ENCODE assay signal across 1 cellular context in genomic region chr21:14889080-14889805, GRCh38.
TF ChIP-seq lines count a peak whose summit lies in the region.

No MANE protein-coding gene starts in this region.

TF ChIP-seq in HepG2, 621 proteins besides CTCF, POLR2A, EP300 and RAD21 (continued from another document and continues in another):
- TF ChIP-seq CEBPZ (IDR thresholded peaks at IDR 0.05; ENCODE audit: low read length) = no peak
- TF ChIP-seq ZNF512B (CRISPR knock-in tag; IDR thresholded peaks at IDR 0.05; ENCODE audit: borderline replicate concordance) = no peak
- TF ChIP-seq RXRB (CRISPR knock-in tag; IDR thresholded peaks at IDR 0.05; ENCODE audit: borderline replicate concordance) = peak; percentile 90
- no peak for TF ChIP-seq NRL (CRISPR knock-in tag; IDR thresholded peaks at IDR 0.05; ENCODE audit: borderline replicate concordance)
- peak; percentile 60; the same call in 1 of the 2 replicates for TF ChIP-seq SIX4 (CRISPR knock-in tag; IDR thresholded peaks at IDR 0.05)
- TF ChIP-seq MLLT10 (CRISPR knock-in tag; IDR thresholded peaks at IDR 0.05) = no peak
- TF ChIP-seq ZNF766 (CRISPR knock-in tag; IDR thresholded peaks at IDR 0.05; ENCODE audit: borderline replicate concordance) = 0 out of 2 replicates have a peak, but pooled peaks have one; percentile 28
- no peak for TF ChIP-seq HNRNPK (IDR thresholded peaks at IDR 0.05; ENCODE audit: low read depth, low read length, poor library complexity, severe bottlenecking)
- no peak for TF ChIP-seq NFATC3 (CRISPR knock-in tag; IDR thresholded peaks at IDR 0.05)
- TF ChIP-seq NFRKB (IDR thresholded peaks at IDR 0.05) = no peak
- TF ChIP-seq NCOA2 (CRISPR knock-in tag; IDR thresholded peaks at IDR 0.05) = peak; percentile 97
- no peak for TF ChIP-seq RORA (CRISPR knock-in tag; IDR thresholded peaks at IDR 0.05)
- no peak for TF ChIP-seq MLXIP (CRISPR knock-in tag; IDR thresholded peaks at IDR 0.05; ENCODE audit: borderline replicate concordance)
- no peak for TF ChIP-seq HDAC6 (IDR thresholded peaks at IDR 0.05; ENCODE audit: low read depth, low read length)
- TF ChIP-seq AHR (CRISPR knock-in tag; IDR thresholded peaks at IDR 0.05) = no peak
- TF ChIP-seq ZNF558 (CRISPR knock-in tag; IDR thresholded peaks at IDR 0.05; ENCODE audit: borderline replicate concordance) = no peak
- TF ChIP-seq ZNF18 (CRISPR knock-in tag; IDR thresholded peaks at IDR 0.05; ENCODE audit: insufficient replicate concordance) = no peak
- no peak for TF ChIP-seq RAD51 (IDR thresholded peaks at IDR 0.05; ENCODE audit: borderline replicate concordance)
- 0 out of 2 replicates have a peak, but pooled peaks have one; percentile 37 for TF ChIP-seq ZBTB26 (CRISPR knock-in tag; IDR thresholded peaks at IDR 0.05; ENCODE audit: borderline replicate concordance)
- TF ChIP-seq ZFP36L2 (CRISPR knock-in tag; IDR thresholded peaks at IDR 0.05) = no peak
- TF ChIP-seq CSRNP2 (CRISPR knock-in tag; conservative IDR thresholded peaks at IDR 0.05; ENCODE audit: low read depth) = no peak
- no peak for TF ChIP-seq ZNF687 (CRISPR knock-in tag; IDR thresholded peaks at IDR 0.05)
- TF ChIP-seq DMAP1 (CRISPR knock-in tag; IDR thresholded peaks at IDR 0.05) = peak; percentile 58; the same call in 1 of the 2 replicates
- TF ChIP-seq ZNF607 (CRISPR knock-in tag; IDR thresholded peaks at IDR 0.05; ENCODE audit: borderline replicate concordance) = no peak
- no peak for TF ChIP-seq ELK4 (CRISPR knock-in tag; IDR thresholded peaks at IDR 0.05; ENCODE audit: borderline replicate concordance)
- TF ChIP-seq ZMYM4 (CRISPR knock-in tag; IDR thresholded peaks at IDR 0.05) = peak; percentile 93
- TF ChIP-seq CENPT (CRISPR knock-in tag; IDR thresholded peaks at IDR 0.05; ENCODE audit: low read depth) = no peak
- no peak for TF ChIP-seq IRF9 (CRISPR knock-in tag; IDR thresholded peaks at IDR 0.05; ENCODE audit: borderline replicate concordance)
- TF ChIP-seq THAP9 (CRISPR knock-in tag; IDR thresholded peaks at IDR 0.05; ENCODE audit: borderline replicate concordance) = no peak
- TF ChIP-seq SMAD3 (CRISPR knock-in tag; IDR thresholded peaks at IDR 0.05) = peak; percentile 79; the same call in 1 of the 2 replicates
- no peak for TF ChIP-seq CC2D1A (CRISPR knock-in tag; IDR thresholded peaks at IDR 0.05)
- TF ChIP-seq ZBTB1 (CRISPR knock-in tag; IDR thresholded peaks at IDR 0.05; ENCODE audit: borderline replicate concordance) = no peak
